ENCODE assay signal across 23 cellular contexts in genomic region chr10:12966067-12966466, GRCh38.
"Had no signal": no experiment of that assay in that cellular context is flagged by ENCODE, and none has a peak within 500 bp of the region (broad histone marks: within the 10 kb centered on the region; RNA-seq: fewer than 3 reads in every experiment).

No MANE protein-coding gene starts in this region.

- H3K27ac Mint-ChIP-seq: activated CD4-positive, alpha-beta T cell treated with anti-CD3 and anti-CD28 coated beads, Interleukin-2, amount 10 ng/mL, durations not matched to agents 7 days and 5 days; natural killer cell treated with Interleukin-12 subunit alpha and Interleukin-12 subunit beta and Interleukin-15 and Interleukin-18, amount 100 ng/mL, for 72 hours had no signal

- FAIRE-seq: colon, endometrium, frontal cortex, islet of Langerhans, TTC549 had no signal

- H3K4me3 ChIP-seq: esophagus squamous epithelium, left ventricle myocardium inferior, lung, mucosa of descending colon, SK-N-MC, testis, upper lobe of left lung had no signal

- H3K27ac ChIP-seq: epithelial cell of prostate, left ventricle myocardium inferior, SK-N-MC, testis, upper lobe of left lung, VCaP had no signal

- H3K27me3 ChIP-seq: esophagus squamous epithelium, testis, upper lobe of left lung had no signal

- H3K4me1 Mint-ChIP-seq: activated CD4-positive, alpha-beta T cell treated with anti-CD3 and anti-CD28 coated beads, Interleukin-2, amount 10 ng/mL, durations not matched to agents 7 days and 5 days had no signal

- H3K4me3 Mint-ChIP-seq: activated CD4-positive, alpha-beta T cell treated with anti-CD3 and anti-CD28 coated beads, Interleukin-2, amount 10 ng/mL, durations not matched to agents 7 days and 5 days; natural killer cell treated with Interleukin-12 subunit alpha and Interleukin-12 subunit beta and Interleukin-15 and Interleukin-18, amount 100 ng/mL, for 72 hours had no signal

- H3K36me3 ChIP-seq: esophagus squamous epithelium, left ventricle myocardium inferior, upper lobe of left lung had no signal

- DNase-seq: activated CD4-positive, alpha-beta T cell treated with anti-CD3 and anti-CD28 coated beads, Interleukin-2, amount 10 ng/mL, durations not matched to agents 7 days and 5 days; activated effector memory CD4-positive, alpha-beta T cell treated with Interleukin-2 at 50 U/mL for 16 hours; activated naive CD4-positive, alpha-beta T cell treated with Interleukin-2 at 50 U/mL for 16 hours; effector CD8-positive, alpha-beta T cell; esophagus squamous epithelium; left ventricle myocardium inferior; mucosa of descending colon; posterior cingulate gyrus; right cardiac atrium; stimulated activated CD4-positive, alpha-beta T cell treated with anti-CD3 and anti-CD28 coated beads, Interleukin-15, amount 100 ng/mL, for 24 hours; stimulated activated naive CD4-positive, alpha-beta T cell treated with Interleukin-2 at 50 U/mL for 16 hours; testis; upper lobe of left lung had no signal

- ATAC-seq: mucosa of descending colon, right cardiac atrium had no signal

- H3K9me3 ChIP-seq: mucosa of descending colon, testis had no signal
